9 cellular contexts compared by ENCODE assay signal in genomic region chr2:215917953-215918620, GRCh38.
A peak's percentile ranks its signal among the peaks of the same experiment; 100 is the strongest.
DNase-seq lines count a peak whose midpoint lies in the region; ATAC-seq, FAIRE-seq and TF ChIP-seq lines count a peak whose summit lies in the region.
"Had no signal": no experiment of that assay in that cellular context is flagged by ENCODE, and none has a peak within 500 bp of the region (broad histone marks: within the 10 kb centered on the region; RNA-seq: fewer than 3 reads in every experiment).

No MANE protein-coding gene starts in this region.

- TF ChIP-seq POLR2A in GM12878 (IDR thresholded peaks at IDR 0.05; ENCODE audit: low read depth, low read length) = no peak

- POLR2A ChIA-PET in GM12878 (lab: Charles Lee) = interaction anchor here (0.7 to 1.0 kb wide), 2 partner anchors 37 to 78 kb away, joined by 3 to 4 read pairs; no protein-coding TSS in a partner anchor

- ATAC-seq in GM19397 (IDR thresholded peaks at IDR 0.05; ENCODE audit: unreplicated experiment) (peak; percentile 69), HG03196 (IDR thresholded peaks at IDR 0.05; ENCODE audit: unreplicated experiment) (peak; percentile 81), GM12878 (peak; percentile 74), sciatic nerve (peak; percentile 38)

- peak overlapping the region in 6 of 11 experiments; percentile 4 to 84 (median 68); a peak in 11 of 22 replicates for H3K27ac ChIP-seq in BLaER1 treated with 17β-estradiol and CSF1 and Interleukin-3, amounts not matched to agents 10 nM and 100 nM
- H3K27ac ChIP-seq in GM12878 (ENCODE audit: control insufficient read depth, insufficient read depth) = peak overlapping the region; percentile 57

- WGBS in GM12878 (ENCODE audit: insufficient coverage, insufficient replicate concordance, low lambda C conversion rate, missing lambda C conversion rate) = 1% methylated on average over 3 of the region's 3 CpGs

- CTCF ChIA-PET in GM12878 (lab: Yijun Ruan, JAX) = interaction anchor here (0.6 to 4.7 kb wide), 21 partner anchors 12 to 957 kb away, joined by 3 to 34 read pairs (median 5); partner anchors contain the start of gene ATIC

- no peak for TF ChIP-seq CTCF in GM12878 (IDR thresholded peaks at IDR 0.05 in 2 of 3, conservative IDR thresholded peaks at IDR 0.05 in 1 of 3; ENCODE audit: control insufficient read depth in 2 of 3, extremely low read depth in 1 of 3, insufficient read depth in 1 of 3, low read depth in 3 of 3, low read length in 3 of 3)

- H3K4me2 ChIP-seq in BLaER1 treated with 17β-estradiol and CSF1 and Interleukin-3, amounts not matched to agents 10 nM and 100 nM = peak overlapping the region in 5 of 11 experiments; percentile 4 to 65 (median 57); a peak in 8 of 22 replicates
- H3K4me2 ChIP-seq in GM12878 (ENCODE audit: control insufficient read depth, insufficient read depth) = peak overlapping the region; percentile 64

- no peak for TF ChIP-seq RAD21 in GM12878 (IDR thresholded peaks at IDR 0.05; ENCODE audit: insufficient read depth, low read depth, low read length)

- no peaks in the 10 kb centered on the region for H3K27me3 ChIP-seq in BLaER1 treated with 17β-estradiol and CSF1 and Interleukin-3, amounts not matched to agents 10 nM and 100 nM
- H3K27me3 ChIP-seq in GM12878 (replicated peaks in 1 of 2; ENCODE audit: control insufficient read depth in 2 of 2, insufficient read depth in 2 of 2, low read length in 1 of 2) = no peaks in the 10 kb centered on the region

- H3K9ac ChIP-seq in BLaER1 treated with 17β-estradiol and CSF1 and Interleukin-3, amounts not matched to agents 10 nM and 100 nM = peak overlapping the region in 6 of 11 experiments; percentile 1 to 65 (median 51); a peak in 9 of 22 replicates
- H3K9ac ChIP-seq in GM12878 (ENCODE audit: control insufficient read depth, insufficient read depth, low read length) = peak overlapping the region; percentile 4; the same call in 1 of the 2 replicates

- SMC1A ChIA-PET in GM12878 (lab: Charles Lee; ENCODE audit: uncharacterized antibody, unreplicated experiment) = interaction anchor here (0.7 to 15.1 kb wide), 38 partner anchors 12 to 1608 kb away, joined by 3 to 185 read pairs (median 5); no protein-coding TSS in a partner anchor

- FAIRE-seq in GM12878 (lab: Jason Lieb, UNC) = peak; percentile 41
- FAIRE-seq: colon had no signal

- 0 out of 22 replicates have a peak, but pooled peaks cover 0 to 5% (median 0%) of the 10 kb centered on the region in 11 experiments for H3K9me3 ChIP-seq in BLaER1 treated with 17β-estradiol and CSF1 and Interleukin-3, amounts not matched to agents 10 nM and 100 nM (replicated peaks in 1 of 11)
- H3K9me3 ChIP-seq in GM12878 (replicated peaks; ENCODE audit: control insufficient read depth, insufficient read depth, low read length) = peaks cover 1% of the 10 kb centered on the region; the same call in 1 of the 3 replicates

- peaks cover 0 to 73% (median 10%) of the 10 kb centered on the region in 10 experiments; a peak in 9 of 20 replicates for H3K4me1 ChIP-seq in BLaER1 treated with 17β-estradiol and CSF1 and Interleukin-3, amounts not matched to agents 10 nM and 100 nM
- peaks cover 25% of the 10 kb centered on the region for H3K4me1 ChIP-seq in GM12878 (ENCODE audit: control insufficient read depth, insufficient read depth, low read length)

- no peaks in the 10 kb centered on the region for H4K20me1 ChIP-seq in BLaER1 treated with 17β-estradiol and CSF1 and Interleukin-3, amounts not matched to agents 10 nM and 100 nM
- H4K20me1 ChIP-seq in GM12878 (ENCODE audit: control insufficient read depth, insufficient read depth) = no peaks in the 10 kb centered on the region

- H3K4me3 ChIP-seq in BLaER1 treated with 17β-estradiol and CSF1 and Interleukin-3, amounts not matched to agents 10 nM and 100 nM = no peak overlapping the region
- H3K4me3 ChIP-seq in GM12878 = peak overlapping the region; percentile 33; the same call in 1 of the 2 replicates

- H3K79me2 ChIP-seq in GM12878 (ENCODE audit: control insufficient read depth, insufficient read depth, low read length) = no peaks in the 10 kb centered on the region

- peak; percentile 69 to 75; a peak in 2 of 4 replicates for TF ChIP-seq EP300 in GM12878 (IDR thresholded peaks at IDR 0.05; ENCODE audit: borderline replicate concordance in 1 of 2, control insufficient read depth in 1 of 2, low read depth in 2 of 2, low read length in 2 of 2)

- intact Hi-C loops in GM12878 (cut with micrococcal nuclease; ENCODE audit: unreplicated experiment) (loop anchor here (1.0 to 5.0 kb wide), 9 partner anchors 36 to 1111 kb away; partner anchors contain the start of genes BARD1 and FN1), sciatic nerve (cut with DNase I) (no loop called here)

- in situ Hi-C loops in GM12878 (cut with MboI) = loop anchor here (25.0 kb wide), 1 partner anchor 456 kb away; no protein-coding TSS in a partner anchor
- in situ Hi-C loops in ACHN (cut with HindIII; ENCODE audit: low pct_ligation_motif_present, low pct_unique_long_range_greater_than_20kb, low sequenced_read_pairs) = loop anchor here (25.0 kb wide), 1 partner anchor 456 kb away; no protein-coding TSS in a partner anchor

- DNase-seq in GM12878 (ENCODE audit: low read depth, low spot score) (peak; percentile 83), sciatic nerve (ENCODE audit: low spot score) (no peak), ACHN (no peak), COLO668 (lab: John Stamatoyannopoulos, UW; ENCODE audit: unreplicated experiment) (no peak), D341Med (ENCODE audit: low spot score) (no peak)

- RAD21 ChIA-PET in GM12878 (lab: Charles Lee; ENCODE audit: unreplicated experiment) = interaction anchor here (0.8 to 2.8 kb wide), 35 partner anchors 10 to 1087 kb away, joined by 3 to 17 read pairs (median 4); partner anchors contain the start of gene ATIC

- peak overlapping the region; percentile 50 for H2AFZ ChIP-seq in GM12878 (ENCODE audit: control insufficient read depth, low read depth, low read length)

- H3K36me3 ChIP-seq in BLaER1 treated with 17β-estradiol and CSF1 and Interleukin-3, amounts not matched to agents 10 nM and 100 nM = no peaks in the 10 kb centered on the region
- H3K36me3 ChIP-seq in GM12878 (ENCODE audit: control insufficient read depth in 2 of 2, insufficient read depth in 2 of 2, low read length in 1 of 2) = no peaks in the 10 kb centered on the region

- BruUV-seq in GM12878 (replicated peaks; lab: Mats Ljungman, UMichigan) = no TSS peak

TF ChIP-seq in GM12878, 131 proteins besides CTCF, POLR2A, EP300 and RAD21 (continues in another document):
- TF ChIP-seq CHD2 (IDR thresholded peaks at IDR 0.05; ENCODE audit: borderline replicate concordance, low read depth, low read length) (no peak), IRF4 (IDR thresholded peaks at IDR 0.05; ENCODE audit: low read depth, low read length) (peak; percentile 97), SREBF1 (IDR thresholded peaks at IDR 0.05; ENCODE audit: low read length) (no peak), MEF2B (IDR thresholded peaks at IDR 0.05; ENCODE audit: partially characterized antibody, poor library complexity, severe bottlenecking) (peak; percentile 55), BHLHE40 (IDR thresholded peaks at IDR 0.05; ENCODE audit: borderline replicate concordance in 1 of 2, low read depth in 2 of 2, low read length in 1 of 2) (peak; percentile 42 to 73; a peak in 3 of 4 replicates), MLLT1 (IDR thresholded peaks at IDR 0.05) (peak; percentile 64; the same call in 1 of the 2 replicates), DPF2 (IDR thresholded peaks at IDR 0.05) (peak; percentile 99), CREB1 (IDR thresholded peaks at IDR 0.05; ENCODE audit: low read depth) (no peak)
- TF ChIP-seq, protein P1, sequence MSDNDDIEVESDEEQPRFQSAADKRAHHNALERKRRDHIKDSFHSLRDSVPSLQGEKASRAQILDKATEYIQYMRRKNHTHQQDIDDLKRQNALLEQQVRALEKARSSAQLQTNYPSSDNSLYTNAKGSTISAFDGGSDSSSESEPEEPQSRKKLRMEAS (IDR thresholded peaks at IDR 0.05; ENCODE audit: low read depth, low read length) = no peak
- TF ChIP-seq, protein P2, sequence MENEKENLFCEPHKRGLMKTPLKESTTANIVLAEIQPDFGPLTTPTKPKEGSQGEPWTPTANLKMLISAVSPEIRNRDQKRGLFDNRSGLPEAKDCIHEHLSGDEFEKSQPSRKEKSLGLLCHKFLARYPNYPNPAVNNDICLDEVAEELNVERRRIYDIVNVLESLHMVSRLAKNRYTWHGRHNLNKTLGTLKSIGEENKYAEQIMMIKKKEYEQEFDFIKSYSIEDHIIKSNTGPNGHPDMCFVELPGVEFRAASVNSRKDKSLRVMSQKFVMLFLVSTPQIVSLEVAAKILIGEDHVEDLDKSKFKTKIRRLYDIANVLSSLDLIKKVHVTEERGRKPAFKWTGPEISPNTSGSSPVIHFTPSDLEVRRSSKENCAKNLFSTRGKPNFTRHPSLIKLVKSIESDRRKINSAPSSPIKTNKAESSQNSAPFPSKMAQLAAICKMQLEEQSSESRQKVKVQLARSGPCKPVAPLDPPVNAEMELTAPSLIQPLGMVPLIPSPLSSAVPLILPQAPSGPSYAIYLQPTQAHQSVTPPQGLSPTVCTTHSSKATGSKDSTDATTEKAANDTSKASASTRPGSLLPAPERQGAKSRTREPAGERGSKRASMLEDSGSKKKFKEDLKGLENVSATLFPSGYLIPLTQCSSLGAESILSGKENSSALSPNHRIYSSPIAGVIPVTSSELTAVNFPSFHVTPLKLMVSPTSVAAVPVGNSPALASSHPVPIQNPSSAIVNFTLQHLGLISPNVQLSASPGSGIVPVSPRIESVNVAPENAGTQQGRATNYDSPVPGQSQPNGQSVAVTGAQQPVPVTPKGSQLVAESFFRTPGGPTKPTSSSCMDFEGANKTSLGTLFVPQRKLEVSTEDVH (IDR thresholded peaks at IDR 0.05; ENCODE audit: low read depth, partially characterized antibody) = no peak
